31 cellular contexts compared by ENCODE assay signal in genomic region chr15:97194750-97195149, GRCh38.
"Had no signal": no experiment of that assay in that cellular context is flagged by ENCODE, and none has a peak within 500 bp of the region (broad histone marks: within the 10 kb centered on the region; RNA-seq: fewer than 3 reads in every experiment).

No MANE protein-coding gene starts in this region.

- FAIRE-seq: endometrium, endothelial cell of umbilical vein had no signal

- H3K27ac ChIP-seq: adrenal gland, body of pancreas, colonic mucosa, epithelial cell of prostate, esophagus squamous epithelium, gastroesophageal sphincter, heart right ventricle, WERI-Rb-1 had no signal

- H3K36me3 ChIP-seq: adrenal gland, colonic mucosa, esophagus squamous epithelium, gastroesophageal sphincter, heart right ventricle, WERI-Rb-1 had no signal

- H3K9me3 ChIP-seq: adrenal gland, body of pancreas, colonic mucosa had no signal

- H3K4me1 ChIP-seq: adrenal gland, body of pancreas, colonic mucosa, esophagus squamous epithelium, gastroesophageal sphincter, heart right ventricle had no signal

- DNase-seq: activated B cell treated with CpG ODN at 0.5 μM for 24 hours; activated CD4-positive, alpha-beta T cell treated with anti-CD3 and anti-CD28 coated beads for 48 hours; activated CD4-positive, alpha-beta T cell treated with anti-CD3 and anti-CD28 coated beads, Interleukin-2, amount 50 U/mL, for 1 hour; activated CD4-positive, alpha-beta T cell treated with anti-CD3 and anti-CD28 coated beads, Interleukin-2, amount 50 U/mL, for 48 hours; activated CD8-positive, alpha-beta memory T cell treated with anti-CD3 and anti-CD28 coated beads, Interleukin-2, amount 10 ng/mL, durations not matched to agents 7 days and 5 days; activated CD8-positive, alpha-beta memory T cell treated with anti-CD3 and anti-CD28 coated beads, Interleukin-2, amount 50 U/mL, for 4 hours; activated CD8-positive, alpha-beta T cell treated with anti-CD3 and anti-CD28 coated beads, Interleukin-2, amount 10 ng/mL, durations not matched to agents 7 days and 5 days; activated effector memory CD4-positive, alpha-beta T cell treated with anti-CD3 and anti-CD28 coated beads, Interleukin-2, amount 50 U/mL, for 16 hours; activated naive CD4-positive, alpha-beta T cell treated with anti-CD3 and anti-CD28 coated beads for 36 hours; activated naive CD8-positive, alpha-beta T cell treated with anti-CD3 and anti-CD28 coated beads for 36 hours; activated naive CD8-positive, alpha-beta T cell treated with anti-CD3 and anti-CD28 coated beads, Interleukin-2, amount 50 U/mL, for 24 hours; activated T-cell treated with anti-CD3 and anti-CD28 coated beads, Interleukin-2, amount 50 U/mL, for 1 hour; activated T-cell treated with anti-CD3 and anti-CD28 coated beads, Interleukin-2, amount 50 U/mL, for 48 hours; adrenal gland; amygdala; aorta; body of pancreas; caudate nucleus; colonic mucosa; effector CD8-positive, alpha-beta T cell; esophagus squamous epithelium; foreskin melanocyte; heart right ventricle; T-helper 17 cell; T1000; WERI-Rb-1 had no signal

- ATAC-seq: activated CD4-positive, CD25-positive, alpha-beta regulatory T cell treated with anti-CD3 and anti-CD28 coated beads, Interleukin-2, amount 50 U/mL, for 24 hours; activated CD8-positive, alpha-beta memory T cell treated with anti-CD3 and anti-CD28 coated beads, Interleukin-2, amount 10 ng/mL, durations not matched to agents 7 days and 5 days; activated CD8-positive, alpha-beta T cell treated with anti-CD3 and anti-CD28 coated beads, Interleukin-2, amount 10 ng/mL, durations not matched to agents 7 days and 5 days; activated naive CD8-positive, alpha-beta T cell treated with anti-CD3 and anti-CD28 coated beads, Interleukin-2, amount 50 U/mL, for 24 hours; body of pancreas; gastroesophageal sphincter; heart right ventricle; T-helper 17 cell had no signal

- H3K27me3 ChIP-seq: adrenal gland, body of pancreas, colonic mucosa, esophagus squamous epithelium, gastroesophageal sphincter had no signal

- H3K4me3 ChIP-seq: adrenal gland, body of pancreas, colonic mucosa, esophagus squamous epithelium, gastroesophageal sphincter, heart right ventricle had no signal
